In the genomic region with DNA sequence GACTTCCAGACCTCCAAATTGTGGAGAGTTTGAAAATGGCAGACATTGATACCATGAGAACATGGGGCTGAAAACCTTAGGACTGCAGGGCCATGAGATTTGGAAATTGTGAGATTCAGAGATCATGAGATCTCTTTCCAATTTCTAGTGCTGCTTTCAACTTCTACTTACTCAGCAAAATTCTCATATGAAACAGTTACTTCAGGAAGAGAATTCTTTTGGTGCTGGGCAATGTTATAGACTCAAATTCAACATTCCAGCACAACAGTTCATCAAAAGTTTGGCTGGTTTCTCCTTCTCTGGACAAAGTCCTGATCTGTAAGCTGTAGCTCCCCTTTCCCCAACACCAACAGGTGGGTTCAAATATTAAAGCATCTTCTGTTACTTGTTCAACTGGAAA, we compare ENCODE assay signal across 30 cellular contexts.
"Had no signal": no experiment of that assay in that cellular context is flagged by ENCODE, and none has a peak within 500 bp of the region (broad histone marks: within the 10 kb centered on the region; RNA-seq: fewer than 3 reads in every experiment).

No MANE protein-coding gene starts in this region.

- H3K27me3 ChIP-seq: MG63, Peyer's patch, SJSA1 had no signal

- ATAC-seq: activated CD8-positive, alpha-beta T cell treated with anti-CD3 and anti-CD28 coated beads, Interleukin-2, amount 10 ng/mL, durations not matched to agents 7 days and 5 days; activated naive CD4-positive, alpha-beta T cell treated with anti-CD3 and anti-CD28 coated beads, Interleukin-2, amount 50 U/mL, for 72 hours; PC-3 had no signal

- H3K27ac ChIP-seq: Peyer's patch, SJSA1 had no signal

- H3K9ac ChIP-seq: SK-N-SH had no signal

- H3K4me1 ChIP-seq: Peyer's patch had no signal

- DNase-seq: activated CD4-positive, alpha-beta T cell treated with anti-CD3 and anti-CD28 coated beads, Interleukin-2, amount 10 ng/mL, durations not matched to agents 24 days and 14 days; activated CD4-positive, alpha-beta T cell treated with anti-CD3 and anti-CD28 coated beads, Interleukin-2, amount 50 U/mL, for 4 hours; activated CD8-positive, alpha-beta T cell treated with anti-CD3 and anti-CD28 coated beads, Interleukin-2, amount 10 ng/mL, durations not matched to agents 7 days and 5 days; activated gamma-delta T cell treated with Interleukin-2 at 50 U/mL for 16 hours; activated naive CD4-positive, alpha-beta T cell treated with anti-CD3 and anti-CD28 coated beads for 36 hours; activated T-cell treated with anti-CD3 and anti-CD28 coated beads, Interleukin-2, amount 50 U/mL, for 24 hours; anterior cingulate cortex; caudate nucleus; cerebellar nuclear complex; MG63; NCI-H1092; NCI-H1417; NCI-H146; NCI-H187; NCI-H2029 treated with DMSO at 0.1 percent for 48 hours; NCI-H2107; NCI-H2171; NCI-H510A; NCI-H526; NCI-H748 treated with DMSO at 0.1 percent for 48 hours; NK-92 treated with Interleukin-12 subunit alpha and Interleukin-12 subunit beta, amount 100 ng/mL, for 24 hours; PC-3; Peyer's patch; RPMI8226; SHP77 treated with DMSO at 0.1 percent for 48 hours; SK-N-SH had no signal

- FAIRE-seq: bronchial epithelial cell, TTC549 had no signal

- H3K4me2 ChIP-seq: SK-N-SH had no signal

- H3K9me3 ChIP-seq: Peyer's patch, SJSA1, SK-N-SH had no signal

- H3K36me3 ChIP-seq: MG63, Peyer's patch, SJSA1 had no signal

- H3K4me3 ChIP-seq: MG63, Peyer's patch, SJSA1 had no signal
